ENCODE assay signal across 25 cellular contexts in the genomic region with DNA sequence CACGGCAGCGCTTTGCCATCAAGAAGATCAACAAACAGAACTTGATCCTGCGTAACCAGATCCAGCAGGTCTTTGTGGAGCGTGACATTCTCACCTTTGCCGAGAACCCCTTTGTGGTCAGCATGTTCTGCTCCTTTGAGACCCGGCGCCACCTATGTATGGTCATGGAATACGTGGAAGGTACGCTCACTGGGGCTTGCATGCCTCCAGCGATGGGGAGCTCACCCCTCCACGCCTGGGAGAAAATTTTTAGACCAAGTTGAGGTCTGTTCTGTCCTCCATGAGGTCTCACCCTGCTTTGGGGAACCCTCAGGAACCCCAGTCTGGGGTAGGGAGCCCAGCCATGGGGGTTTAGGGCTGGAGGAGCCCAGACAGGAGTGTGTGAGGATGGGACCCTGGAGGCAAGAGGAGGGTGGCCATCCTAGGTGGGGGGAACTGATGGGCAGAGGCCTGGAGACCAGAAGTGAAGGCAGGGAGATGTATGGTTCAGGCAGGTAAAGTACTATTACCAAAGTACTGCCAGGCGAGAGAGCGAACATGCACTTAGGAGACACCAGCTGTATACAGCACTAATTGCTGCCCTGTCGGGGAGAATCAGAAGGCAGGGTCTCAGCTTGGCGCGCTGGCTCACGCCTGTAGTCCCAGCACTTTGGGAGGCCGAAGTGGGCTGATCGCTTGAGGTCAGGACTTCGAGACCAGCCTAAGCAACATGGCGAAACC. TPM values are rescaled to one million over a fixed set of nuclear protein-coding genes. Genes with fewer than 3 reads are reported as not detected.
"Had no signal": no experiment of that assay in that cellular context is flagged by ENCODE, and none has a peak within 500 bp of the region (broad histone marks: within the 10 kb centered on the region; RNA-seq: fewer than 3 reads in every experiment).

No MANE protein-coding gene starts in this region.

- H3K4me3 ChIP-seq: left ventricle myocardium inferior, lower lobe of right lung, neural progenitor cell, psoas muscle, sigmoid colon, skin epidermis, tibial artery, upper lobe of left lung, uterus had no signal

- H3K27ac ChIP-seq: foreskin keratinocyte, left ventricle myocardium inferior, lower lobe of right lung, neural progenitor cell, parathyroid adenoma, psoas muscle, sigmoid colon, skin epidermis, tibial artery, upper lobe of left lung, uterus had no signal

- H3K9ac ChIP-seq: neural progenitor cell, parathyroid adenoma had no signal

- H3K27ac Mint-ChIP-seq: dendritic cell treated with granulocyte-macrophage colony-stimulating factor and Interleukin-4, amounts not matched to agents 40 ng/mL and 50 ng/mL, for 4 days; effector memory CD8-positive, alpha-beta T cell; neural progenitor cell had no signal

- H2AFZ ChIP-seq: neural progenitor cell, parathyroid adenoma had no signal

- H3K27me3 ChIP-seq: foreskin keratinocyte, neural progenitor cell, sigmoid colon, tibial artery, upper lobe of left lung, uterus had no signal

- H3K4me2 ChIP-seq: neural progenitor cell had no signal

- H3K36me3 ChIP-seq: neural progenitor cell, uterus had no signal

- H3K9me3 Mint-ChIP-seq: dendritic cell treated with granulocyte-macrophage colony-stimulating factor and Interleukin-4, amounts not matched to agents 40 ng/mL and 50 ng/mL, for 4 days; effector memory CD8-positive, alpha-beta T cell; immature natural killer cell; natural killer cell treated with Interleukin-12 subunit alpha and Interleukin-12 subunit beta and Interleukin-15 and Interleukin-18, amount 100 ng/mL, for 72 hours; neural progenitor cell had no signal

- DNase-seq: effector memory CD8-positive, alpha-beta T cell; erythroblast; foreskin keratinocyte; immature natural killer cell; left ventricle myocardium inferior; lower lobe of right lung; mesenchymal stem cell; midbrain; occipital lobe; psoas muscle; sigmoid colon; stimulated activated CD4-positive, alpha-beta T cell treated with anti-CD3 and anti-CD28 coated beads, Interleukin-12 subunit alpha, Interleukin-12 subunit beta, amount 100 ng/mL, for 4 hours; stimulated activated naive CD4-positive, alpha-beta T cell treated with Interleukin-2 at 50 U/mL for 16 hours; tibial artery; upper lobe of left lung; uterus had no signal

- FAIRE-seq: colon, endothelial cell of umbilical vein, keratinocyte had no signal

- H3K4me1 ChIP-seq: foreskin keratinocyte, left ventricle myocardium inferior, lower lobe of right lung, neural progenitor cell, parathyroid adenoma, psoas muscle, sigmoid colon, tibial artery, upper lobe of left lung, uterus had no signal

- H3K9me3 ChIP-seq: left ventricle myocardium inferior, lower lobe of right lung, psoas muscle, sigmoid colon, tibial artery, upper lobe of left lung, uterus had no signal

- ATAC-seq: effector memory CD8-positive, alpha-beta T cell; foreskin keratinocyte; lower lobe of right lung; natural killer cell treated with Interleukin-12 subunit alpha and Interleukin-12 subunit beta and Interleukin-15 and Interleukin-18, amount 100 ng/mL, for 72 hours; psoas muscle had no signal

- H3K79me2 ChIP-seq: parathyroid adenoma had no signal

- H3K4me1 Mint-ChIP-seq: neural progenitor cell had no signal

- H3K27me3 Mint-ChIP-seq: dendritic cell treated with granulocyte-macrophage colony-stimulating factor and Interleukin-4, amounts not matched to agents 40 ng/mL and 50 ng/mL, for 4 days; effector memory CD8-positive, alpha-beta T cell; natural killer cell treated with Interleukin-12 subunit alpha and Interleukin-12 subunit beta and Interleukin-15 and Interleukin-18, amount 100 ng/mL, for 72 hours had no signal

- H3K4me3 Mint-ChIP-seq: dendritic cell treated with granulocyte-macrophage colony-stimulating factor and Interleukin-4, amounts not matched to agents 40 ng/mL and 50 ng/mL, for 4 days; effector memory CD8-positive, alpha-beta T cell; immature natural killer cell; natural killer cell treated with Interleukin-12 subunit alpha and Interleukin-12 subunit beta and Interleukin-15 and Interleukin-18, amount 100 ng/mL, for 72 hours; neural progenitor cell had no signal

RNA-seq across cellular contexts. Expression of gene IL12RB1, which starts 43.9 kb away (rescaled TPM):
- total RNA-seq: endothelial cell of umbilical vein, temporal lobe had no signal
- polyA plus RNA-seq: endothelial cell of umbilical vein had no signal
